Comparison of ENCODE assay signal across 1 cellular context in genomic region chr4:152935661-152936445, GRCh38.
A peak's percentile ranks its signal among the peaks of the same experiment; 100 is the strongest.
TF ChIP-seq lines count a peak whose summit lies in the region.

Gene FHDC1, plus strand, starts transcription at chr4:152936323. Its CDS starts 6,735 bp downstream, at chr4:152943058.

TF ChIP-seq in HepG2, 621 proteins besides CTCF, POLR2A, EP300 and RAD21 (continued from another document and continues in another):
- TF ChIP-seq ZNF574 (CRISPR knock-in tag; IDR thresholded peaks at IDR 0.05) (0 out of 2 replicates have a peak, but pooled peaks have one; percentile 12), ZFP82 (CRISPR knock-in tag; IDR thresholded peaks at IDR 0.05; ENCODE audit: borderline replicate concordance) (0 out of 2 replicates have a peak, but pooled peaks have one; percentile 30), CBX2 (IDR thresholded peaks at IDR 0.05; ENCODE audit: low read depth, low read length) (no peak), CBX2 (CRISPR knock-in tag; IDR thresholded peaks at IDR 0.05; ENCODE audit: low read depth) (0 out of 2 replicates have a peak, but pooled peaks have one; percentile 40), ZFX (CRISPR knock-in tag; IDR thresholded peaks at IDR 0.05; ENCODE audit: low read depth) (peak; percentile 50; the same call in 1 of the 2 replicates), ZNF883 (CRISPR knock-in tag; IDR thresholded peaks at IDR 0.05; ENCODE audit: not compliant biosample characterization) (no peak), ONECUT2 (CRISPR knock-in tag; IDR thresholded peaks at IDR 0.05) (no peak), ZMYM4 (CRISPR knock-in tag; IDR thresholded peaks at IDR 0.05) (0 out of 2 replicates have a peak, but pooled peaks have one; percentile 14), MAFF (IDR thresholded peaks at IDR 0.05; ENCODE audit: low read depth, low read length) (no peak), MAZ (IDR thresholded peaks at IDR 0.05; ENCODE audit: borderline replicate concordance, low read depth, low read length) (no peak), MAZ (CRISPR knock-in tag; IDR thresholded peaks at IDR 0.05; ENCODE audit: low read depth) (peak; percentile 53; the same call in 1 of the 2 replicates), RAD51 (IDR thresholded peaks at IDR 0.05; ENCODE audit: borderline replicate concordance) (no peak), ZNF777 (CRISPR knock-in tag; IDR thresholded peaks at IDR 0.05) (peak; percentile 30; the same call in 1 of the 2 replicates), MYC (CRISPR knock-in tag; IDR thresholded peaks at IDR 0.05; ENCODE audit: borderline replicate concordance) (0 out of 2 replicates have a peak, but pooled peaks have one; percentile 37), KMT2B (CRISPR knock-in tag; IDR thresholded peaks at IDR 0.05) (no peak), HDAC6 (IDR thresholded peaks at IDR 0.05; ENCODE audit: low read depth, low read length) (no peak), ZKSCAN8 (CRISPR knock-in tag; IDR thresholded peaks at IDR 0.05; ENCODE audit: borderline replicate concordance) (no peak), POGK (CRISPR knock-in tag; conservative IDR thresholded peaks at IDR 0.05) (no peak), NAIF1 (CRISPR knock-in tag; IDR thresholded peaks at IDR 0.05; ENCODE audit: borderline replicate concordance) (no peak), MTA1 (CRISPR knock-in tag; IDR thresholded peaks at IDR 0.05; ENCODE audit: borderline replicate concordance) (0 out of 2 replicates have a peak, but pooled peaks have one; percentile 59), KDM1A (CRISPR knock-in tag; IDR thresholded peaks at IDR 0.05) (no peak), ZNF20 (CRISPR knock-in tag; IDR thresholded peaks at IDR 0.05) (no peak), ZNF460 (CRISPR knock-in tag; IDR thresholded peaks at IDR 0.05; ENCODE audit: borderline replicate concordance) (no peak), ZSCAN21 (CRISPR knock-in tag; IDR thresholded peaks at IDR 0.05; ENCODE audit: borderline replicate concordance) (no peak), MTF2 (CRISPR knock-in tag; IDR thresholded peaks at IDR 0.05; ENCODE audit: borderline replicate concordance) (0 out of 2 replicates have a peak, but pooled peaks have one; percentile 56), NONO (IDR thresholded peaks at IDR 0.05) (no peak), NONO (CRISPR knock-in tag; conservative IDR thresholded peaks at IDR 0.05) (no peak), ZNF816 (CRISPR knock-in tag; IDR thresholded peaks at IDR 0.05; ENCODE audit: borderline replicate concordance) (no peak), ZNF616 (CRISPR knock-in tag; IDR thresholded peaks at IDR 0.05; ENCODE audit: low read depth) (no peak), SYNCRIP (IDR thresholded peaks at IDR 0.05; ENCODE audit: insufficient read depth, low read depth, low read length) (no peak), CHD4 (IDR thresholded peaks at IDR 0.05; ENCODE audit: borderline replicate concordance, low read length) (no peak), EED (CRISPR knock-in tag; IDR thresholded peaks at IDR 0.05) (0 out of 2 replicates have a peak, but pooled peaks have one; percentile 29), ZNF563 (CRISPR knock-in tag; IDR thresholded peaks at IDR 0.05) (0 out of 2 replicates have a peak, but pooled peaks have one; percentile 36), SIX4 (CRISPR knock-in tag; IDR thresholded peaks at IDR 0.05) (no peak), SKI (IDR thresholded peaks at IDR 0.05; ENCODE audit: partially characterized antibody) (no peak), ZNF264 (CRISPR knock-in tag; IDR thresholded peaks at IDR 0.05) (no peak), PAX8 (CRISPR knock-in tag; IDR thresholded peaks at IDR 0.05; ENCODE audit: borderline replicate concordance) (0 out of 2 replicates have a peak, but pooled peaks have one; percentile 33), PCBP1 (IDR thresholded peaks at IDR 0.05; ENCODE audit: borderline replicate concordance, low read depth, low read length) (0 out of 2 replicates have a peak, but pooled peaks have one; percentile 35), NKX3-1 (CRISPR knock-in tag; IDR thresholded peaks at IDR 0.05) (no peak), KDM4B (CRISPR knock-in tag; IDR thresholded peaks at IDR 0.05) (no peak), SETDB1 (CRISPR knock-in tag; IDR thresholded peaks at IDR 0.05; ENCODE audit: borderline replicate concordance) (no peak), CHD2 (IDR thresholded peaks at IDR 0.05; ENCODE audit: low read depth, low read length) (no peak), ZNF740 (CRISPR knock-in tag; IDR thresholded peaks at IDR 0.05) (no peak), THAP7 (CRISPR knock-in tag; IDR thresholded peaks at IDR 0.05) (no peak), GATAD1 (CRISPR knock-in tag; IDR thresholded peaks at IDR 0.05) (no peak)
- TF ChIP-seq, protein P1, sequence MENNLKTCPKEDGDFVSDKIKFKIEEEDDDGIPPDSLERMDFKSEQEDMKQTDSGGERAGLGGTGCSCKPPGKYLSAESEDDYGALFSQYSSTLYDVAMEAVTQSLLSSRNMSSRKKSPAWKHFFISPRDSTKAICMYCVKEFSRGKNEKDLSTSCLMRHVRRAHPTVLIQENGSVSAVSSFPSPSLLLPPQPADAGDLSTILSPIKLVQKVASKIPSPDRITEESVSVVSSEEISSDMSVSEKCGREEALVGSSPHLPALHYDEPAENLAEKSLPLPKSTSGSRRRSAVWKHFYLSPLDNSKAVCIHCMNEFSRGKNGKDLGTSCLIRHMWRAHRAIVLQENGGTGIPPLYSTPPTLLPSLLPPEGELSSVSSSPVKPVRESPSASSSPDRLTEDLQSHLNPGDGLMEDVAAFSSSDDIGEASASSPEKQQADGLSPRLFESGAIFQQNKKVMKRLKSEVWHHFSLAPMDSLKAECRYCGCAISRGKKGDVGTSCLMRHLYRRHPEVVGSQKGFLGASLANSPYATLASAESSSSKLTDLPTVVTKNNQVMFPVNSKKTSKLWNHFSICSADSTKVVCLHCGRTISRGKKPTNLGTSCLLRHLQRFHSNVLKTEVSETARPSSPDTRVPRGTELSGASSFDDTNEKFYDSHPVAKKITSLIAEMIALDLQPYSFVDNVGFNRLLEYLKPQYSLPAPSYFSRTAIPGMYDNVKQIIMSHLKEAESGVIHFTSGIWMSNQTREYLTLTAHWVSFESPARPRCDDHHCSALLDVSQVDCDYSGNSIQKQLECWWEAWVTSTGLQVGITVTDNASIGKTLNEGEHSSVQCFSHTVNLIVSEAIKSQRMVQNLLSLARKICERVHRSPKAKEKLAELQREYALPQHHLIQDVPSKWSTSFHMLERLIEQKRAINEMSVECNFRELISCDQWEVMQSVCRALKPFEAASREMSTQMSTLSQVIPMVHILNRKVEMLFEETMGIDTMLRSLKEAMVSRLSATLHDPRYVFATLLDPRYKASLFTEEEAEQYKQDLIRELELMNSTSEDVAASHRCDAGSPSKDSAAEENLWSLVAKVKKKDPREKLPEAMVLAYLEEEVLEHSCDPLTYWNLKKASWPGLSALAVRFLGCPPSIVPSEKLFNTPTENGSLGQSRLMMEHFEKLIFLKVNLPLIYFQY (CRISPR knock-in tag; IDR thresholded peaks at IDR 0.05; ENCODE audit: borderline replicate concordance), result no peak
- TF ChIP-seq, protein P2, sequence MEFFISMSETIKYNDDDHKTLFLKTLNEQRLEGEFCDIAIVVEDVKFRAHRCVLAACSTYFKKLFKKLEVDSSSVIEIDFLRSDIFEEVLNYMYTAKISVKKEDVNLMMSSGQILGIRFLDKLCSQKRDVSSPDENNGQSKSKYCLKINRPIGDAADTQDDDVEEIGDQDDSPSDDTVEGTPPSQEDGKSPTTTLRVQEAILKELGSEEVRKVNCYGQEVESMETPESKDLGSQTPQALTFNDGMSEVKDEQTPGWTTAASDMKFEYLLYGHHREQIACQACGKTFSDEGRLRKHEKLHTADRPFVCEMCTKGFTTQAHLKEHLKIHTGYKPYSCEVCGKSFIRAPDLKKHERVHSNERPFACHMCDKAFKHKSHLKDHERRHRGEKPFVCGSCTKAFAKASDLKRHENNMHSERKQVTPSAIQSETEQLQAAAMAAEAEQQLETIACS (CRISPR knock-in tag; IDR thresholded peaks at IDR 0.05), result peak; percentile 71; the same call in 1 of the 2 replicates
- TF ChIP-seq, protein P3, sequence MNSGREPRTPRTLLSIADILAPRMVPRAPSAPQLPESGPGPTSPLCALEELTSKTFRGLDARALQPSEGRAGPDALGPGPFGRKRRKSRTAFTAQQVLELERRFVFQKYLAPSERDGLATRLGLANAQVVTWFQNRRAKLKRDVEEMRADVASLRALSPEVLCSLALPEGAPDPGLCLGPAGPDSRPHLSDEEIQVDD (CRISPR knock-in tag; IDR thresholded peaks at IDR 0.05; ENCODE audit: borderline replicate concordance), result no peak
- TF ChIP-seq, protein P4, sequence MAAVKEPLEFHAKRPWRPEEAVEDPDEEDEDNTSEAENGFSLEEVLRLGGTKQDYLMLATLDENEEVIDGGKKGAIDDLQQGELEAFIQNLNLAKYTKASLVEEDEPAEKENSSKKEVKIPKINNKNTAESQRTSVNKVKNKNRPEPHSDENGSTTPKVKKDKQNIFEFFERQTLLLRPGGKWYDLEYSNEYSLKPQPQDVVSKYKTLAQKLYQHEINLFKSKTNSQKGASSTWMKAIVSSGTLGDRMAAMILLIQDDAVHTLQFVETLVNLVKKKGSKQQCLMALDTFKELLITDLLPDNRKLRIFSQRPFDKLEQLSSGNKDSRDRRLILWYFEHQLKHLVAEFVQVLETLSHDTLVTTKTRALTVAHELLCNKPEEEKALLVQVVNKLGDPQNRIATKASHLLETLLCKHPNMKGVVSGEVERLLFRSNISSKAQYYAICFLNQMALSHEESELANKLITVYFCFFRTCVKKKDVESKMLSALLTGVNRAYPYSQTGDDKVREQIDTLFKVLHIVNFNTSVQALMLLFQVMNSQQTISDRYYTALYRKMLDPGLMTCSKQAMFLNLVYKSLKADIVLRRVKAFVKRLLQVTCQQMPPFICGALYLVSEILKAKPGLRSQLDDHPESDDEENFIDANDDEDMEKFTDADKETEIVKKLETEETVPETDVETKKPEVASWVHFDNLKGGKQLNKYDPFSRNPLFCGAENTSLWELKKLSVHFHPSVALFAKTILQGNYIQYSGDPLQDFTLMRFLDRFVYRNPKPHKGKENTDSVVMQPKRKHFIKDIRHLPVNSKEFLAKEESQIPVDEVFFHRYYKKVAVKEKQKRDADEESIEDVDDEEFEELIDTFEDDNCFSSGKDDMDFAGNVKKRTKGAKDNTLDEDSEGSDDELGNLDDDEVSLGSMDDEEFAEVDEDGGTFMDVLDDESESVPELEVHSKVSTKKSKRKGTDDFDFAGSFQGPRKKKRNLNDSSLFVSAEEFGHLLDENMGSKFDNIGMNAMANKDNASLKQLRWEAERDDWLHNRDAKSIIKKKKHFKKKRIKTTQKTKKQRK (IDR thresholded peaks at IDR 0.05; ENCODE audit: low read length), result no peak
- TF ChIP-seq, protein P5, sequence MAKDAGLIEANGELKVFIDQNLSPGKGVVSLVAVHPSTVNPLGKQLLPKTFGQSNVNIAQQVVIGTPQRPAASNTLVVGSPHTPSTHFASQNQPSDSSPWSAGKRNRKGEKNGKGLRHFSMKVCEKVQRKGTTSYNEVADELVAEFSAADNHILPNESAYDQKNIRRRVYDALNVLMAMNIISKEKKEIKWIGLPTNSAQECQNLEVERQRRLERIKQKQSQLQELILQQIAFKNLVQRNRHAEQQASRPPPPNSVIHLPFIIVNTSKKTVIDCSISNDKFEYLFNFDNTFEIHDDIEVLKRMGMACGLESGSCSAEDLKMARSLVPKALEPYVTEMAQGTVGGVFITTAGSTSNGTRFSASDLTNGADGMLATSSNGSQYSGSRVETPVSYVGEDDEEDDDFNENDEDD (CRISPR knock-in tag; IDR thresholded peaks at IDR 0.05; ENCODE audit: borderline replicate concordance), result peak; percentile 33; the same call in 1 of the 2 replicates
- TF ChIP-seq, protein P6, sequence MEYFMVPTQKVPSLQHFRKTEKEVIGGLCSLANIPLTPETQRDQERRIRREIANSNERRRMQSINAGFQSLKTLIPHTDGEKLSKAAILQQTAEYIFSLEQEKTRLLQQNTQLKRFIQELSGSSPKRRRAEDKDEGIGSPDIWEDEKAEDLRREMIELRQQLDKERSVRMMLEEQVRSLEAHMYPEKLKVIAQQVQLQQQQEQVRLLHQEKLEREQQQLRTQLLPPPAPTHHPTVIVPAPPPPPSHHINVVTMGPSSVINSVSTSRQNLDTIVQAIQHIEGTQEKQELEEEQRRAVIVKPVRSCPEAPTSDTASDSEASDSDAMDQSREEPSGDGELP (IDR thresholded peaks at IDR 0.05; ENCODE audit: borderline replicate concordance, low read depth), result no peak
